Comparison of ENCODE assay signal across 12 cellular contexts in genomic region chr22:28864878-28865596, GRCh38.
"Had no signal": no experiment of that assay in that cellular context is flagged by ENCODE, and none has a peak within 500 bp of the region (broad histone marks: within the 10 kb centered on the region; RNA-seq: fewer than 3 reads in every experiment).

No MANE protein-coding gene starts in this region.

- H3K27me3 Mint-ChIP-seq: dendritic cell treated with granulocyte-macrophage colony-stimulating factor and Interleukin-4, amounts not matched to agents 40 ng/mL and 50 ng/mL, for 4 days had no signal

- H3K4me3 ChIP-seq: thyroid gland had no signal

- H3K36me3 ChIP-seq: thyroid gland had no signal

- H3K4me1 Mint-ChIP-seq: natural killer cell had no signal

- H3K36me3 Mint-ChIP-seq: natural killer cell had no signal

- H3K9me3 Mint-ChIP-seq: activated naive CD4-positive, alpha-beta T cell treated with anti-CD3 and anti-CD28 coated beads for 36 hours; effector memory CD8-positive, alpha-beta T cell; natural killer cell had no signal

- H3K4me1 ChIP-seq: thyroid gland had no signal

- DNase-seq: activated CD4-positive, alpha-beta T cell treated with anti-CD3 and anti-CD28 coated beads for 48 hours; activated CD8-positive, alpha-beta memory T cell treated with anti-CD3 and anti-CD28 coated beads, Interleukin-2, amount 50 U/mL, for 48 hours; activated CD8-positive, alpha-beta T cell treated with anti-CD3 and anti-CD28 coated beads, Interleukin-2, amount 10 ng/mL, durations not matched to agents 7 days and 5 days; activated naive CD4-positive, alpha-beta T cell treated with anti-CD3 and anti-CD28 coated beads for 36 hours; central memory CD4-positive, alpha-beta T cell; effector memory CD8-positive, alpha-beta T cell; hippocampal formation; natural killer cell; T-helper 1 cell; thyroid gland had no signal

- H3K9me3 ChIP-seq: thyroid gland had no signal

- H3K4me3 Mint-ChIP-seq: activated CD8-positive, alpha-beta T cell treated with anti-CD3 and anti-CD28 coated beads, Interleukin-2, amount 10 ng/mL, durations not matched to agents 7 days and 5 days; activated naive CD4-positive, alpha-beta T cell treated with anti-CD3 and anti-CD28 coated beads for 36 hours; dendritic cell treated with granulocyte-macrophage colony-stimulating factor and Interleukin-4, amounts not matched to agents 40 ng/mL and 50 ng/mL, for 4 days; effector memory CD8-positive, alpha-beta T cell; natural killer cell had no signal

- H3K27ac Mint-ChIP-seq: activated CD8-positive, alpha-beta T cell treated with anti-CD3 and anti-CD28 coated beads, Interleukin-2, amount 10 ng/mL, durations not matched to agents 7 days and 5 days; activated naive CD4-positive, alpha-beta T cell treated with anti-CD3 and anti-CD28 coated beads for 36 hours; effector memory CD8-positive, alpha-beta T cell; natural killer cell had no signal

- H3K27me3 ChIP-seq: thyroid gland had no signal

- H3K27ac ChIP-seq: epithelial cell of prostate, thyroid gland had no signal

- ATAC-seq: activated CD8-positive, alpha-beta T cell treated with anti-CD3 and anti-CD28 coated beads, Interleukin-2, amount 10 ng/mL, durations not matched to agents 7 days and 5 days; effector memory CD8-positive, alpha-beta T cell; natural killer cell had no signal
